In genomic region chr17:35142467-35142796, GRCh38 we compare ENCODE assay signal across 8 cellular contexts. TPM values are rescaled to one million over a fixed set of nuclear protein-coding genes. Genes with fewer than 3 reads are reported as not detected.
DNase-seq lines count a peak whose midpoint lies in the region; ATAC-seq, FAIRE-seq and TF ChIP-seq lines count a peak whose summit lies in the region.

No MANE protein-coding gene starts in this region.

- peak overlapping the region; percentile 87; the same call in 1 of the 2 replicates for H2AFZ ChIP-seq in K562 (ENCODE audit: low read depth, low read length)

- POLR2A ChIA-PET in A549 (lab: Yijun Ruan, JAX) = no interaction called here
- POLR2A ChIA-PET in K562 (lab: Yijun Ruan, JAX) = no interaction called here

- no peak for FAIRE-seq in A549 (lab: Jason Lieb, UNC)
- FAIRE-seq in K562 (lab: Jason Lieb, UNC) = no peak

- no peak for TF ChIP-seq POLR2A in A549 (IDR thresholded peaks at IDR 0.05; ENCODE audit: low read length)
- TF ChIP-seq POLR2A in K562 (conservative IDR thresholded peaks at IDR 0.05) = no peak

- intact Hi-C loops in K562 (cut with micrococcal nuclease) = loop anchor here (10.0 kb wide), 1 partner anchor 392 kb away; the partner anchor contains the start of gene SLFN12L

- in situ Hi-C loops in K562 (cut with MboI) = loop anchor here (10.0 kb wide), 1 partner anchor 602 kb away; no protein-coding TSS in a partner anchor

- TF ChIP-seq EP300 in A549 (IDR thresholded peaks at IDR 0.05) (no peak), K562 (IDR thresholded peaks at IDR 0.05; ENCODE audit: low read length) (no peak)

- H3K4me2 ChIP-seq in A549 (peak overlapping the region; percentile 40; the same call in 2 of the 3 replicates), K562 (ENCODE audit: insufficient read depth, low read length) (peak overlapping the region; percentile 96; the same call in 1 of the 2 replicates)

- H3K4me1 ChIP-seq in A549 = peaks cover 9% of the 10 kb centered on the region; the same call in 2 of the 3 replicates
- peaks cover 0 to 15% of the 10 kb centered on the region in 2 experiments; a peak in 3 of 5 replicates for H3K4me1 ChIP-seq in K562 (replicated peaks in 1 of 2; ENCODE audit: control insufficient read depth in 2 of 2, insufficient read depth in 2 of 2, low read length in 2 of 2)
- H3K4me1 ChIP-seq in muscle layer of duodenum (ENCODE audit: control insufficient read depth in 1 of 2, insufficient read depth in 2 of 2, low read length in 2 of 2) = peaks cover 0 to 8% of the 10 kb centered on the region in 2 donors

- H3K27me3 ChIP-seq in K562 (ENCODE audit: control insufficient read depth in 2 of 2, insufficient read depth in 2 of 2, low read length in 2 of 2) (peaks cover 3% of the 10 kb centered on the region in 2 experiments; a peak in 2 of 5 replicates), muscle layer of duodenum (ENCODE audit: low read depth, low read length) (no peaks in the 10 kb centered on the region)

- ATAC-seq in A549 (peak; percentile 23 to 50; a peak in 4 of 6 replicates), HG03432 (IDR thresholded peaks at IDR 0.05; ENCODE audit: unreplicated experiment) (peak; percentile 18), K562 (no peak)

- no peaks in the 10 kb centered on the region for H3K9me1 ChIP-seq in K562 (ENCODE audit: control insufficient read depth, insufficient read depth, low read length)

- H3K4me3 ChIP-seq in A549 (peak overlapping the region; percentile 87; the same call in 1 of the 3 replicates), K562 (peak overlapping the region; percentile 91; the same call in 1 of the 2 replicates), muscle layer of duodenum (ENCODE audit: low read depth in 1 of 2, low read length in 2 of 2) (peak overlapping the region; percentile 86 to 87)

- H3K36me3 ChIP-seq in K562 (ENCODE audit: control insufficient read depth, insufficient read depth, low read length) = peaks cover 34% of the 10 kb centered on the region
- peaks cover 6 to 16% of the 10 kb centered on the region in 2 donors for H3K36me3 ChIP-seq in muscle layer of duodenum (ENCODE audit: control insufficient read depth in 1 of 2, insufficient read depth in 2 of 2, low read length in 2 of 2)

- no TSS peak for BruUV-seq in K562 (replicated peaks; lab: Mats Ljungman, UMichigan)

- WGBS in A549 (ENCODE audit: missing lambda C conversion rate) = 58% methylated on average over 8 of the region's 8 CpGs
- 52% methylated on average over 8 of the region's 8 CpGs for WGBS in K562 (ENCODE audit: insufficient coverage, low coverage, missing lambda C conversion rate)

- H4K20me1 ChIP-seq in K562 (replicated peaks; ENCODE audit: control insufficient read depth, insufficient read depth, low read length) = 0 out of 2 replicates have a peak, but pooled peaks cover 4% of the 10 kb centered on the region

- no peak; the same call in 2 of the 3 replicates for TF ChIP-seq CTCF in A549 (IDR thresholded peaks at IDR 0.05)
- TF ChIP-seq CTCF in K562 (IDR thresholded peaks at IDR 0.05 in 2 of 3, conservative IDR thresholded peaks at IDR 0.05 in 1 of 3; ENCODE audit: insufficient read depth in 2 of 3, low read depth in 1 of 3, low read length in 3 of 3) = no peak

- DNase-seq in A549 (ENCODE audit: low read depth in 1 of 2, low spot score in 1 of 2) = no peak
- DNase-seq in K562 (ENCODE audit: extremely low read depth in 1 of 4, low spot score in 3 of 4) = no peak
- DNase-seq in NCI-H748 treated with DMSO at 0.1 percent for 48 hours (lab: John Stamatoyannopoulos, UW) = no peak
- DNase-seq in RPMI8226 = no peak
- no peak for DNase-seq in 8988T
- DNase-seq in DMS79 treated with DMSO at 0.1 percent for 48 hours (lab: John Stamatoyannopoulos, UW) = no peak

- 0 out of 4 replicates have a peak overlapping the region, but pooled peaks of 1 of the 2 experiments have one; percentile 23 for H3K9ac ChIP-seq in K562 (ENCODE audit: insufficient read depth in 1 of 2, low read depth in 2 of 2, low read length in 2 of 2)

- no peak overlapping the region for H3K27ac ChIP-seq in A549
- no peak overlapping the region for H3K27ac ChIP-seq in K562 (ENCODE audit: extremely low read depth, low read depth, low read length)
- no peak overlapping the region for H3K27ac ChIP-seq in muscle layer of duodenum (ENCODE audit: low read length)

- TF ChIP-seq RAD21 in A549 (conservative IDR thresholded peaks at IDR 0.05 in 1 of 2, IDR thresholded peaks at IDR 0.05 in 1 of 2) (no peak), K562 (CRISPR knock-in tag; conservative IDR thresholded peaks at IDR 0.05 in 1 of 2, IDR thresholded peaks at IDR 0.05 in 1 of 2) (no peak)

- H3K9me3 ChIP-seq in A549 (no peaks in the 10 kb centered on the region), K562 (replicated peaks; ENCODE audit: control insufficient read depth, insufficient read depth, low read depth, low read length) (no peaks in the 10 kb centered on the region), muscle layer of duodenum (ENCODE audit: control insufficient read depth in 1 of 2, low read length in 2 of 2) (no peaks in the 10 kb centered on the region)

- H3K79me2 ChIP-seq in K562 (ENCODE audit: control insufficient read depth, insufficient read depth, low read length) = peaks cover 32% of the 10 kb centered on the region

- CTCF ChIA-PET in A549 (lab: Yijun Ruan, JAX) (interaction anchor here (0.8 to 3.5 kb wide), 5 partner anchors 15 to 521 kb away, joined by 3 to 27 read pairs (median 3); partner anchors contain the start of genes FNDC8 and RAD51D), K562 (lab: Yijun Ruan, JAX; ENCODE audit: low intra/inter-chr PET ratio) (interaction anchor here (0.6 to 1.4 kb wide), 3 partner anchors 144 to 470 kb away, joined by 3 to 5 read pairs (median 3); no protein-coding TSS in a partner anchor)

RNA-seq across cellular contexts. Expression of gene NLE1, which starts 0.3 kb away (rescaled TPM):
- 19.3 and 20.9 TPM in 2 replicates for polyA plus RNA-seq in A549 (2011; rRNA removed)
- polyA plus RNA-seq in A549 (2012; cell fraction: cytosol; rRNA removed) = 44.5 and 55.6 TPM in 2 replicates
- polyA plus RNA-seq in A549 (2012; cell fraction: nucleus; rRNA removed) = 80.6 and 99.9 TPM in 2 replicates
- 29.7 to 31.8 TPM (median 30.0 TPM) in 3 replicates for polyA plus RNA-seq in A549 (2017; fragmentation: RNase III; extraction: RNeasy Plus Mini Kit Qiagen cat#74134 plus additional on column Dnase treatment)
- polyA minus RNA-seq in A549 (2011; rRNA and poly(A)+ RNA removed) = 38.6 and 41.0 TPM in 2 replicates
- total RNA-seq in K562 (2011; cell fraction: chromatin; rRNA removed; ENCODE audit: low replicate concordance) = 19.4 and 63.1 TPM in 2 replicates
- total RNA-seq in K562 (2011; cell fraction: nucleolus; rRNA removed) = 45.3 and 54.7 TPM in 2 replicates
- total RNA-seq in K562 (2011; cell fraction: nucleoplasm; rRNA removed) = 33.1 and 41.2 TPM in 2 replicates
- 44.9 and 53.4 TPM in 2 replicates for total RNA-seq in K562 (2014; rRNA removed)
- 18.0 and 24.6 TPM in 2 replicates for total RNA-seq in K562 (2014; rRNA removed; fragmentation: Illumina TruSeq; extraction: Trizol)
- total RNA-seq in K562 (2015; rRNA removed; fragmentation: Illumina TruSeq; extraction: Trizol) = 28.2 and 30.0 TPM in 2 replicates
- total RNA-seq in K562 (2021) = 63.2 and 69.0 TPM in 2 replicates
- 21.2 and 26.5 TPM in 2 replicates for polyA plus RNA-seq in K562 (2011; rRNA removed)
- polyA plus RNA-seq in K562 (2011; cell fraction: cytosol; rRNA removed) = 27.7 and 65.1 TPM in 2 replicates
- polyA plus RNA-seq in K562 (2011; cell fraction: nucleus; rRNA removed) = 29.2 and 62.5 TPM in 2 replicates
- 28.9 and 31.2 TPM in 2 replicates for polyA plus RNA-seq in K562 (2012)
- polyA plus RNA-seq in K562 (2014; fragmentation: Illumina TruSeq; extraction: Trizol) = 29.4 and 45.9 TPM in 2 replicates
- 1 to 10 TPM; 3.8 to 7.0 TPM for polyA plus RNA-seq in K562 (2014; fragmentation: Nextera tagmentation; extraction: Ambion mirVana)
- 36.0 and 41.0 TPM in 2 replicates for polyA plus RNA-seq in K562 (2014; rRNA removed)
- polyA minus RNA-seq in K562 (2011; rRNA and poly(A)+ RNA removed) = 13.6 and 28.5 TPM in 2 replicates
- polyA minus RNA-seq in K562 (2011; cell fraction: cytosol; rRNA and poly(A)+ RNA removed) = 19.2 and 23.5 TPM in 2 replicates
- polyA minus RNA-seq in K562 (2011; cell fraction: nucleus; rRNA and poly(A)+ RNA removed) = 25.4 and 35.7 TPM in 2 replicates

RNA-seq across cellular contexts. Expression of gene UNC45B, which starts 5.2 kb away (rescaled TPM):
- polyA plus RNA-seq in A549 (2011; rRNA removed) (not detected in 2 replicates), A549 (2017; fragmentation: RNase III; extraction: RNeasy Plus Mini Kit Qiagen cat#74134 plus additional on column Dnase treatment) (not detected in 3 replicates), K562 (2011; rRNA removed) (not detected in 2 replicates), K562 (2014; fragmentation: Illumina TruSeq; extraction: Trizol) (not detected in 2 replicates), K562 (2014; fragmentation: Nextera tagmentation; extraction: Ambion mirVana) (not detected), K562 (2014; rRNA removed) (not detected in 2 replicates)
- polyA plus RNA-seq in A549 (2012; cell fraction: cytosol; rRNA removed) = not detected in 2 replicates
- not detected in 2 replicates for polyA plus RNA-seq in A549 (2012; cell fraction: nucleus; rRNA removed)
- not detected in 2 replicates for polyA minus RNA-seq in A549 (2011; rRNA and poly(A)+ RNA removed)
- not detected in 2 replicates for total RNA-seq in K562 (2011; cell fraction: chromatin; rRNA removed; ENCODE audit: low replicate concordance)
- not detected in 2 replicates for total RNA-seq in K562 (2011; cell fraction: nucleolus; rRNA removed)
- total RNA-seq in K562 (2011; cell fraction: nucleoplasm; rRNA removed) = not detected in 2 replicates
- total RNA-seq in K562 (2014; rRNA removed) (not detected in 2 replicates), K562 (2014; rRNA removed; fragmentation: Illumina TruSeq; extraction: Trizol) (not detected in 2 replicates), K562 (2015; rRNA removed; fragmentation: Illumina TruSeq; extraction: Trizol) (not detected in 2 replicates), K562 (2021) (not detected in 2 replicates)
- 0.01 TPM in 1 of 2 replicates, not detected in the other for polyA plus RNA-seq in K562 (2011; cell fraction: cytosol; rRNA removed)
- polyA plus RNA-seq in K562 (2011; cell fraction: nucleus; rRNA removed) = not detected in 2 replicates
- not detected in 2 replicates for polyA plus RNA-seq in K562 (2012)
- not detected in 2 replicates for polyA minus RNA-seq in K562 (2011; rRNA and poly(A)+ RNA removed)
- not detected in 2 replicates for polyA minus RNA-seq in K562 (2011; cell fraction: cytosol; rRNA and poly(A)+ RNA removed)
- not detected in 2 replicates for polyA minus RNA-seq in K562 (2011; cell fraction: nucleus; rRNA and poly(A)+ RNA removed)

RNA-seq across cellular contexts. Expression of gene FNDC8, which starts 21.0 kb away (rescaled TPM):
- polyA plus RNA-seq in A549 (2011; rRNA removed) = not detected in 2 replicates
- 0.03 TPM in 2 replicates for polyA plus RNA-seq in A549 (2012; cell fraction: cytosol; rRNA removed)
- 0.21 TPM in 1 of 2 replicates, not detected in the other for polyA plus RNA-seq in A549 (2012; cell fraction: nucleus; rRNA removed)
- not detected in 3 replicates for polyA plus RNA-seq in A549 (2017; fragmentation: RNase III; extraction: RNeasy Plus Mini Kit Qiagen cat#74134 plus additional on column Dnase treatment)
- not detected in 2 replicates for polyA minus RNA-seq in A549 (2011; rRNA and poly(A)+ RNA removed)
- not detected in 2 replicates for total RNA-seq in K562 (2011; cell fraction: chromatin; rRNA removed; ENCODE audit: low replicate concordance)
- total RNA-seq in K562 (2011; cell fraction: nucleolus; rRNA removed) = not detected in 2 replicates
- not detected in 2 replicates for total RNA-seq in K562 (2011; cell fraction: nucleoplasm; rRNA removed)
- total RNA-seq in K562 (2014; rRNA removed) = not detected in 2 replicates
- not detected in 2 replicates for total RNA-seq in K562 (2014; rRNA removed; fragmentation: Illumina TruSeq; extraction: Trizol)
- total RNA-seq in K562 (2015; rRNA removed; fragmentation: Illumina TruSeq; extraction: Trizol) = not detected in 2 replicates
- total RNA-seq in K562 (2021) = not detected in 2 replicates
- not detected in 2 replicates for polyA plus RNA-seq in K562 (2011; rRNA removed)
- polyA plus RNA-seq in K562 (2011; cell fraction: cytosol; rRNA removed) = 0.04 TPM in 1 of 2 replicates, not detected in the other
- not detected in 2 replicates for polyA plus RNA-seq in K562 (2011; cell fraction: nucleus; rRNA removed)
- polyA plus RNA-seq in K562 (2012) = 0.12 TPM in 1 of 2 replicates, not detected in the other
- polyA plus RNA-seq in K562 (2014; fragmentation: Illumina TruSeq; extraction: Trizol) = not detected in 2 replicates
- polyA plus RNA-seq in K562 (2014; fragmentation: Nextera tagmentation; extraction: Ambion mirVana) = under 1 TPM in 1 of 2 experiments, not detected in 1; 0.04 TPM
- not detected in 2 replicates for polyA plus RNA-seq in K562 (2014; rRNA removed)
- not detected in 2 replicates for polyA minus RNA-seq in K562 (2011; rRNA and poly(A)+ RNA removed)
- not detected in 2 replicates for polyA minus RNA-seq in K562 (2011; cell fraction: cytosol; rRNA and poly(A)+ RNA removed)
- polyA minus RNA-seq in K562 (2011; cell fraction: nucleus; rRNA and poly(A)+ RNA removed) = not detected in 2 replicates

RNA-seq across cellular contexts. Expression of gene RAD51D, which starts 22.8 kb away (rescaled TPM):
- polyA plus RNA-seq in A549 (2011; rRNA removed) = 18.4 and 21.0 TPM in 2 replicates
- 16.9 and 20.4 TPM in 2 replicates for polyA plus RNA-seq in A549 (2012; cell fraction: cytosol; rRNA removed)
- 19.9 and 28.5 TPM in 2 replicates for polyA plus RNA-seq in A549 (2012; cell fraction: nucleus; rRNA removed)
- 17.7 to 23.8 TPM (median 20.1 TPM) in 3 replicates for polyA plus RNA-seq in A549 (2017; fragmentation: RNase III; extraction: RNeasy Plus Mini Kit Qiagen cat#74134 plus additional on column Dnase treatment)
- polyA minus RNA-seq in A549 (2011; rRNA and poly(A)+ RNA removed) = 22.1 and 24.9 TPM in 2 replicates
- 28.2 and 36.5 TPM in 2 replicates for total RNA-seq in K562 (2011; cell fraction: chromatin; rRNA removed; ENCODE audit: low replicate concordance)
- total RNA-seq in K562 (2011; cell fraction: nucleolus; rRNA removed) = 27.3 and 37.6 TPM in 2 replicates
- 31.2 and 38.6 TPM in 2 replicates for total RNA-seq in K562 (2011; cell fraction: nucleoplasm; rRNA removed)
- 6.3 and 7.6 TPM in 2 replicates for total RNA-seq in K562 (2014; rRNA removed)
- 7.4 and 8.7 TPM in 2 replicates for total RNA-seq in K562 (2014; rRNA removed; fragmentation: Illumina TruSeq; extraction: Trizol)
- total RNA-seq in K562 (2015; rRNA removed; fragmentation: Illumina TruSeq; extraction: Trizol) = 8.7 and 10.3 TPM in 2 replicates
- 16.9 and 19.0 TPM in 2 replicates for total RNA-seq in K562 (2021)
- 10.1 and 15.2 TPM in 2 replicates for polyA plus RNA-seq in K562 (2011; rRNA removed)
- polyA plus RNA-seq in K562 (2011; cell fraction: cytosol; rRNA removed) = 8.7 and 14.5 TPM in 2 replicates
- 12.8 and 20.8 TPM in 2 replicates for polyA plus RNA-seq in K562 (2011; cell fraction: nucleus; rRNA removed)
- 12.3 and 16.7 TPM in 2 replicates for polyA plus RNA-seq in K562 (2012)
- 8.4 and 11.1 TPM in 2 replicates for polyA plus RNA-seq in K562 (2014; fragmentation: Illumina TruSeq; extraction: Trizol)
- 1 to 10 TPM; 2.2 to 2.5 TPM for polyA plus RNA-seq in K562 (2014; fragmentation: Nextera tagmentation; extraction: Ambion mirVana)
- polyA plus RNA-seq in K562 (2014; rRNA removed) = 10.1 and 15.2 TPM in 2 replicates
- 6.3 and 11.0 TPM in 2 replicates for polyA minus RNA-seq in K562 (2011; rRNA and poly(A)+ RNA removed)
- 3.4 and 5.9 TPM in 2 replicates for polyA minus RNA-seq in K562 (2011; cell fraction: cytosol; rRNA and poly(A)+ RNA removed)
- polyA minus RNA-seq in K562 (2011; cell fraction: nucleus; rRNA and poly(A)+ RNA removed) = 10.9 and 17.9 TPM in 2 replicates

RNA-seq across cellular contexts. Expression of gene SLC35G3, which starts 51.8 kb away (rescaled TPM):
- polyA plus RNA-seq in A549 (2011; rRNA removed) = not detected in 2 replicates
- not detected in 2 replicates for polyA plus RNA-seq in A549 (2012; cell fraction: cytosol; rRNA removed)
- polyA plus RNA-seq in A549 (2012; cell fraction: nucleus; rRNA removed) = not detected in 2 replicates
- polyA plus RNA-seq in A549 (2017; fragmentation: RNase III; extraction: RNeasy Plus Mini Kit Qiagen cat#74134 plus additional on column Dnase treatment) = not detected in 3 replicates
- not detected in 2 replicates for polyA minus RNA-seq in A549 (2011; rRNA and poly(A)+ RNA removed)
- not detected in 2 replicates for total RNA-seq in K562 (2011; cell fraction: chromatin; rRNA removed; ENCODE audit: low replicate concordance)
- not detected in 2 replicates for total RNA-seq in K562 (2011; cell fraction: nucleolus; rRNA removed)
- total RNA-seq in K562 (2011; cell fraction: nucleoplasm; rRNA removed) = not detected in 2 replicates
- not detected in 2 replicates for total RNA-seq in K562 (2014; rRNA removed)
- total RNA-seq in K562 (2014; rRNA removed; fragmentation: Illumina TruSeq; extraction: Trizol) = not detected in 2 replicates
- total RNA-seq in K562 (2015; rRNA removed; fragmentation: Illumina TruSeq; extraction: Trizol) = not detected in 2 replicates
- total RNA-seq in K562 (2021) = not detected in 2 replicates
- polyA plus RNA-seq in K562 (2011; rRNA removed) = not detected in 2 replicates
- not detected in 2 replicates for polyA plus RNA-seq in K562 (2011; cell fraction: cytosol; rRNA removed)
- not detected in 2 replicates for polyA plus RNA-seq in K562 (2011; cell fraction: nucleus; rRNA removed)
- polyA plus RNA-seq in K562 (2012) = not detected in 2 replicates
- polyA plus RNA-seq in K562 (2014; fragmentation: Illumina TruSeq; extraction: Trizol) = not detected in 2 replicates
- polyA plus RNA-seq in K562 (2014; fragmentation: Nextera tagmentation; extraction: Ambion mirVana) = not detected
- not detected in 2 replicates for polyA plus RNA-seq in K562 (2014; rRNA removed)
- not detected in 2 replicates for polyA minus RNA-seq in K562 (2011; rRNA and poly(A)+ RNA removed)
- polyA minus RNA-seq in K562 (2011; cell fraction: cytosol; rRNA and poly(A)+ RNA removed) = not detected in 2 replicates
- not detected in 2 replicates for polyA minus RNA-seq in K562 (2011; cell fraction: nucleus; rRNA and poly(A)+ RNA removed)
